ENCODE assay signal across 9 cellular contexts in the genomic region with DNA sequence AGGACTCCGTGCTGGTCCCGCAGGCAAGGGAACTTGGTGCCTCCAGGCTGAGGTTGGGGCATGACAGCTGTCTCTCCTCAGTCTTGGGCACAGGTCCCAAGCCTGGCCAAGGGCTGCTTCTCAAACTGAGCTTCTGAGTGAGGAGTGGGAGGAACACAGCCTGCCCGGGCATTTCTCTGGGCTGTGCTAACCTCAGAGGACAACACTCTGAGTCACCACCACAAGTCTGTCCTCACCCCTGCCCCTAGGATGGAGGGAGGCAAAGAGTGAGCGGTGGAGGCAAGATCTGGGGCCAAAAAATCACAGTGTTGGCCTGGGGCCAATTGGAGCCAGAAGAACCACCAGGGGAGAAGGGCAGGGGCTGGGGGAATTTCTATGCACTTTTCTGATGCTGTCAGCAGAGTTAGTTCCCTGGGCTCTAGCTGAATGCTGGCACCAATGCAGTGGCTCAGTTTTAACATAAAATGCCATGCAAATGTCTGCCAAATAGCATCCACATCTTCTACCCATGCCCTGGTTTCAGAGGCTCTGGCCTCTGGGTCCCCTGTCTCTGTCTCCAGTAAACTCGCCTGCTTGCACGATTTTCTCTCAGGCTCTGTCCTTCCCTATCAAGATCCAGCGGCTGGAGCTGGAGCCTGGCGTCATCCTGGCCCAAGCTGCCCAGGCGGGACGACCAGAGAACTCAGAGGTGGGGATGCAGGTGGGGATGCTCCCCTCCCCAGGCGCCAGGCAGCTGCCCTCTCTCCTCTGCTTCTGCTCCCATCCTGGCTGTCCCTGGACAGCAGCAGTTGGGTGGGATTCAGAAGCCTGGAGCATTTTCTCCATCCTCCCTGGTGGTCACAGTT. TPM values are rescaled to one million over a fixed set of nuclear protein-coding genes. Genes with fewer than 3 reads are reported as not detected.
DNase-seq lines count a peak whose midpoint lies in the region; TF ChIP-seq lines count a peak whose summit lies in the region.
"Had no signal": no experiment of that assay in that cellular context is flagged by ENCODE, and none has a peak within 500 bp of the region (broad histone marks: within the 10 kb centered on the region; RNA-seq: fewer than 3 reads in every experiment).

No MANE protein-coding gene starts in this region.

- H3K27ac ChIP-seq in WERI-Rb-1 (no peak overlapping the region), right atrium auricular region (peak overlapping the region; percentile 77 to 87), temporal lobe (ENCODE audit: low read depth, low read length) (peak overlapping the region; percentile 19), tibial nerve (peak overlapping the region in 2 of 4 donors; percentile 60 to 66)

- no peak for TF ChIP-seq EP300 in tibial nerve (IDR thresholded peaks at IDR 0.05)

- H3K4me1 ChIP-seq in right atrium auricular region (peaks cover 0 to 46% of the 10 kb centered on the region in 2 donors), tibial nerve (peaks cover 0 to 25% (median 11%) of the 10 kb centered on the region in 4 donors)

- H3K4me3 ChIP-seq in WERI-Rb-1 (ENCODE audit: low read depth, low read length) (no peak overlapping the region), right atrium auricular region (no peak overlapping the region), tibial nerve (no peak overlapping the region)

- no peak for TF ChIP-seq POLR2A in tibial nerve (IDR thresholded peaks at IDR 0.05)

- TF ChIP-seq CTCF in WERI-Rb-1 (IDR thresholded peaks at IDR 0.05; ENCODE audit: low read depth, low read length) (0 out of 2 replicates have a peak, but pooled peaks have one; percentile 1), right atrium auricular region (IDR thresholded peaks at IDR 0.05) (no peak), tibial nerve (IDR thresholded peaks at IDR 0.05) (no peak)

- H3K27me3 ChIP-seq in WERI-Rb-1 (ENCODE audit: insufficient read depth, low read depth, severe bottlenecking), result no peaks in the 10 kb centered on the region
- H3K27me3 ChIP-seq in right atrium auricular region, result no peaks in the 10 kb centered on the region
- peaks cover 0 to 28% of the 10 kb centered on the region in 2 donors for H3K27me3 ChIP-seq in tibial nerve

- no peaks in the 10 kb centered on the region for H3K36me3 ChIP-seq in WERI-Rb-1
- no peaks in the 10 kb centered on the region for H3K36me3 ChIP-seq in right atrium auricular region
- no peaks in the 10 kb centered on the region for H3K36me3 ChIP-seq in tibial nerve

- H3K9me3 ChIP-seq in WERI-Rb-1 (ENCODE audit: severe bottlenecking), result no peaks in the 10 kb centered on the region
- H3K9me3 ChIP-seq in right atrium auricular region, result no peaks in the 10 kb centered on the region
- H3K9me3 ChIP-seq in tibial nerve, result no peaks in the 10 kb centered on the region

- WGBS in tibial nerve, 2 donors, result 32 to 38% methylated on average over 10 to 11 of the region's 11 CpGs

- peak; percentile 24 for DNase-seq in SKM-1 treated with dmso at 0.1 percent for 144 hours (lab: John Stamatoyannopoulos, UW; ENCODE audit: unreplicated experiment)
- DNase-seq in SKM-1 (lab: John Stamatoyannopoulos, UW; ENCODE audit: unreplicated experiment), result no peak
- no peak for DNase-seq in WERI-Rb-1
- DNase-seq in right atrium auricular region (ENCODE audit: low spot score), result peak; percentile 67
- no peak for DNase-seq in midbrain (lab: John Stamatoyannopoulos, UW)
- DNase-seq in tibial nerve (ENCODE audit: low spot score in 2 of 2), result no peak
- no peak for DNase-seq in NCI-H2029 (lab: John Stamatoyannopoulos, UW)

RNA-seq across cellular contexts. Expression of gene CDK18, which starts 11.0 kb away (rescaled TPM):
- 100 to 1,000 TPM in 1 of 2 donors, 10 to 100 TPM in 1; 85.6 to 116 TPM for total RNA-seq in right atrium auricular region
- total RNA-seq in temporal lobe, result 1.2 TPM
- total RNA-seq in tibial nerve, result 10 to 100 TPM in 1 of 4 donors, 1 to 10 TPM in 3; 5.1 to 14.1 (median 7.5) TPM

RNA-seq across cellular contexts. Expression of gene BLACAT1, which starts 37.6 kb away (rescaled TPM):
- total RNA-seq in right atrium auricular region, result under 1 TPM; 0.24 to 0.26 TPM
- 1.5 TPM for total RNA-seq in temporal lobe
- total RNA-seq in tibial nerve, result under 1 TPM in 1 of 4 donors, not detected in 3; 0.44 TPM
- total RNA-seq: mesenteric fat pad had no signal

Comparison
In these comparisons a context has a peak if more than half of its experiments do, and no peak if none do; other contexts are left out.
1. DNase-seq: peak in SKM-1 treated with dmso at 0.1 percent for 144 hours (single experiment) and right atrium auricular region (single experiment); none in SKM-1 (single experiment), WERI-Rb-1 (single experiment), midbrain (single experiment), tibial nerve (0 of 2) and NCI-H2029 (single experiment).
2. RNA of gene CDK18, which starts 11.0 kb away (total RNA-seq): 85.6 to 116 TPM in right atrium auricular region; 5.1 to 14.1 TPM in tibial nerve and 1.2 TPM in temporal lobe (single experiment); every median in the first group is over 4 times any median in the second.